Comparison of ENCODE assay signal across 1 cellular context in genomic region chr4:55949480-55949802, GRCh38.
TF ChIP-seq lines count a peak whose summit lies in the region.

No MANE protein-coding gene starts in this region.

TF ChIP-seq in K562, 482 proteins besides CTCF, POLR2A, EP300 and RAD21 (continued from another document):
- TF ChIP-seq HMGXB4 (CRISPR knock-in tag; IDR thresholded peaks at IDR 0.05): no peak
- peak; percentile 12; the same call in 1 of the 2 replicates for TF ChIP-seq HMBOX1 (IDR thresholded peaks at IDR 0.05)
- TF ChIP-seq BHLHE40 (IDR thresholded peaks at IDR 0.05; ENCODE audit: low read length): 0 out of 2 replicates have a peak, but pooled peaks have one; percentile 18
- no peak for TF ChIP-seq NFXL1 (CRISPR knock-in tag; IDR thresholded peaks at IDR 0.05)
- TF ChIP-seq UBTF (IDR thresholded peaks at IDR 0.05; ENCODE audit: borderline replicate concordance in 1 of 2, low read depth in 2 of 2, low read length in 2 of 2): no peak
- TF ChIP-seq CBX1 (IDR thresholded peaks at IDR 0.05; ENCODE audit: low read depth): no peak
- TF ChIP-seq ZNF232 (CRISPR knock-in tag; IDR thresholded peaks at IDR 0.05): no peak
- no peak for TF ChIP-seq E2F6 (IDR thresholded peaks at IDR 0.05; ENCODE audit: borderline replicate concordance in 1 of 2, extremely low read depth in 1 of 2, insufficient read depth in 1 of 2, insufficient read length in 1 of 2, low read depth in 1 of 2, low read length in 1 of 2, poor library complexity in 1 of 2, severe bottlenecking in 1 of 2)
- no peak for TF ChIP-seq ZNF354B (CRISPR knock-in tag; IDR thresholded peaks at IDR 0.05)
- TF ChIP-seq ASH1L (IDR thresholded peaks at IDR 0.05; ENCODE audit: borderline replicate concordance, low read depth, partially characterized antibody): no peak
- no peak for TF ChIP-seq CBFB (CRISPR knock-in tag; IDR thresholded peaks at IDR 0.05)
- TF ChIP-seq TAF1 (IDR thresholded peaks at IDR 0.05; ENCODE audit: control insufficient read depth, extremely low read depth, insufficient read depth, low read length, severe bottlenecking): no peak
- TF ChIP-seq NFE2 (IDR thresholded peaks at IDR 0.05; ENCODE audit: low read depth): no peak
- TF ChIP-seq DMBX1 (CRISPR knock-in tag; IDR thresholded peaks at IDR 0.05; ENCODE audit: borderline replicate concordance): no peak
- no peak for TF ChIP-seq ILK (tag; IDR thresholded peaks at IDR 0.05; ENCODE audit: borderline replicate concordance, low read depth)
- TF ChIP-seq MAFK (IDR thresholded peaks at IDR 0.05; ENCODE audit: low read length): no peak
- TF ChIP-seq GMEB1 (CRISPR knock-in tag; IDR thresholded peaks at IDR 0.05): no peak
- TF ChIP-seq SMAD2 (IDR thresholded peaks at IDR 0.05; ENCODE audit: low read depth, low read length): no peak
- TF ChIP-seq SIN3B (IDR thresholded peaks at IDR 0.05; ENCODE audit: low read depth): no peak
- no peak for TF ChIP-seq STAG1 (CRISPR knock-in tag; IDR thresholded peaks at IDR 0.05; ENCODE audit: borderline replicate concordance)
- TF ChIP-seq ESRRB (CRISPR knock-in tag; IDR thresholded peaks at IDR 0.05; ENCODE audit: borderline replicate concordance): no peak
- peak; percentile 18 for TF ChIP-seq TAF9B (IDR thresholded peaks at IDR 0.05; ENCODE audit: partially characterized antibody)
- TF ChIP-seq BRD9 (IDR thresholded peaks at IDR 0.05; ENCODE audit: low read depth, partially characterized antibody): peak; percentile 40
- TF ChIP-seq USF1 (CRISPR knock-in tag; IDR thresholded peaks at IDR 0.05): no peak
- no peak for TF ChIP-seq CBFA2T3 (IDR thresholded peaks at IDR 0.05)
- TF ChIP-seq REST (CRISPR knock-in tag; IDR thresholded peaks at IDR 0.05; ENCODE audit: low read depth): no peak
- TF ChIP-seq FOXK2 (conservative IDR thresholded peaks at IDR 0.05 in 1 of 2, IDR thresholded peaks at IDR 0.05 in 1 of 2; ENCODE audit: low read depth in 2 of 2): peak in 1 of 2 experiments; percentile 18; a peak in 1 of 4 replicates
- TF ChIP-seq CBX2 (IDR thresholded peaks at IDR 0.05; ENCODE audit: insufficient read depth, low read length, poor library complexity, severe bottlenecking): no peak
- no peak for TF ChIP-seq MCM7 (IDR thresholded peaks at IDR 0.05)
- TF ChIP-seq CEBPZ (IDR thresholded peaks at IDR 0.05; ENCODE audit: borderline replicate concordance, low read depth, low read length): no peak
- TF ChIP-seq RNF2 (IDR thresholded peaks at IDR 0.05): no peak; the same call in 1 of the 2 replicates
- TF ChIP-seq GABPA (tag; conservative IDR thresholded peaks at IDR 0.05; ENCODE audit: low read depth): no peak
- 0 out of 2 replicates have a peak, but pooled peaks have one; percentile 7 for TF ChIP-seq NFRKB (IDR thresholded peaks at IDR 0.05; ENCODE audit: low read depth)
- no peak for TF ChIP-seq PML (IDR thresholded peaks at IDR 0.05; ENCODE audit: low read length)
- no peak for TF ChIP-seq HLTF (IDR thresholded peaks at IDR 0.05)
- TF ChIP-seq FOXJ2 (tag; IDR thresholded peaks at IDR 0.05): no peak
- TF ChIP-seq GTF2E2 (tag; IDR thresholded peaks at IDR 0.05): peak; percentile 22; the same call in 1 of the 2 replicates
- TF ChIP-seq GTF2B (IDR thresholded peaks at IDR 0.05; ENCODE audit: extremely low read depth, insufficient read length): no peak
- no peak for TF ChIP-seq ELF4 (CRISPR knock-in tag; IDR thresholded peaks at IDR 0.05)
- peak; percentile 78; the same call in 1 of the 2 replicates for TF ChIP-seq E4F1 (CRISPR knock-in tag; IDR thresholded peaks at IDR 0.05; ENCODE audit: borderline replicate concordance)
- no peak for TF ChIP-seq TFAM (CRISPR knock-in tag; conservative IDR thresholded peaks at IDR 0.05)
